15 cellular contexts compared by ENCODE assay signal in the genomic region with DNA sequence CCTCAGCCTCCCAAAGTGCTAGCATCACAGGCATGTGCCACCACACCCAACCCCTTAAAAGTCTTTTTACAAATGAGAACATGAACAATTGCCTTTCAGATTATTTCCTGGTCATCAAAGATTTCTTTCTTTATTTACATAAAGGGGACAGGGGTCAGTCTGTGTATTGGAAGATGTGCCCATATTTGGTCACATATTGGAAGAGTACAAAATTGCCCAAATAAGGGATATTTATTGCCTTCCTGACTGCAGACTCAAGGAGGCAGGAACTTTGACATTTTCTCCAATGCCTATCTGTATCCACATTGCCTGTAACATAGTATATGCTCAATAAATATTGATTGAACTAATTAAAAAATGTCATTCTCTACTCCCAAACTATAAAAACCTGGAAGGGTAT. TPM values are rescaled to one million over a fixed set of nuclear protein-coding genes. Genes with fewer than 3 reads are reported as not detected.
DNase-seq lines count a peak whose midpoint lies in the region; ATAC-seq lines count a peak whose summit lies in the region.
"Had no signal": no experiment of that assay in that cellular context is flagged by ENCODE, and none has a peak within 500 bp of the region (broad histone marks: within the 10 kb centered on the region; RNA-seq: fewer than 3 reads in every experiment).

No MANE protein-coding gene starts in this region.

- no peaks in the 10 kb centered on the region for H4K20me1 ChIP-seq in BLaER1

- no peaks in the 10 kb centered on the region for H3K9me3 Mint-ChIP-seq in stimulated activated memory B cell treated with anti-CD40 and anti-IgM and Interleukin-4, amounts not matched to agents 10 μg/mL and 1 μg/mL and 100 μg/mL, for 72 hours
- H3K9me3 Mint-ChIP-seq: CD8-positive, alpha-beta memory T cell; GM23338; HFFc6 had no signal

- H3K27me3 ChIP-seq in BLaER1, result no peaks in the 10 kb centered on the region
- H3K27me3 ChIP-seq: BE2C had no signal

- peaks cover 59% of the 10 kb centered on the region for H3K4me1 ChIP-seq in BLaER1
- H3K4me1 ChIP-seq: HAP-1 had no signal

- H3K9ac ChIP-seq in BLaER1, result no peak overlapping the region

- H3K27ac ChIP-seq in BLaER1, result 0 out of 2 replicates have a peak overlapping the region, but pooled peaks have one; percentile 66
- H3K27ac ChIP-seq in caudate nucleus (ENCODE audit: low read depth, low read length), result peak overlapping the region; percentile 39

- no peaks in the 10 kb centered on the region for H3K36me3 Mint-ChIP-seq in stimulated activated memory B cell treated with anti-CD40 and anti-IgM and Interleukin-4, amounts not matched to agents 10 μg/mL and 1 μg/mL and 100 μg/mL, for 72 hours

- DNase-seq in HCEC 1CT (peak; percentile 9), caudate nucleus (lab: John Stamatoyannopoulos, UW) (no peak), GDM1 (lab: John Stamatoyannopoulos, UW) (no peak), H4 (ENCODE audit: low spot score) (no peak)
- DNase-seq: BE2C; Caco-2; CD8-positive, alpha-beta memory T cell; DND-41; HFFc6 had no signal

- no peaks in the 10 kb centered on the region for H3K36me3 ChIP-seq in BLaER1
- H3K36me3 ChIP-seq: BE2C, HAP-1 had no signal

- H3K27me3 Mint-ChIP-seq in stimulated activated memory B cell treated with anti-CD40 and anti-IgM and Interleukin-4, amounts not matched to agents 10 μg/mL and 1 μg/mL and 100 μg/mL, for 72 hours, result no peaks in the 10 kb centered on the region

- no peak overlapping the region for H3K4me3 ChIP-seq in BLaER1
- H3K4me3 ChIP-seq: GM23338, HAP-1, K562 had no signal

- H3K9me3 ChIP-seq in BLaER1, result no peaks in the 10 kb centered on the region
- H3K9me3 ChIP-seq: BE2C, HAP-1 had no signal

- H3K4me3 Mint-ChIP-seq in stimulated activated memory B cell treated with anti-CD40 and anti-IgM and Interleukin-4, amounts not matched to agents 10 μg/mL and 1 μg/mL and 100 μg/mL, for 72 hours, result no peak overlapping the region
- H3K4me3 Mint-ChIP-seq: CD8-positive, alpha-beta memory T cell; GM23338; HFFc6 had no signal

- peaks cover 52% of the 10 kb centered on the region for H3K4me1 Mint-ChIP-seq in stimulated activated memory B cell treated with anti-CD40 and anti-IgM and Interleukin-4, amounts not matched to agents 10 μg/mL and 1 μg/mL and 100 μg/mL, for 72 hours
- H3K4me1 Mint-ChIP-seq: GM23338 had no signal

- H3K27ac Mint-ChIP-seq in stimulated activated memory B cell treated with anti-CD40 and anti-IgM and Interleukin-4, amounts not matched to agents 10 μg/mL and 1 μg/mL and 100 μg/mL, for 72 hours, result peak overlapping the region; percentile 97
- H3K27ac Mint-ChIP-seq: GM23338, HFFc6 had no signal

- H3K4me2 ChIP-seq in BLaER1, result peak overlapping the region; percentile 71
- H3K4me2 ChIP-seq: GM23338 had no signal

- no peak for ATAC-seq in stimulated activated memory B cell treated with anti-CD40 and anti-IgM and Interleukin-4, amounts not matched to agents 10 μg/mL and 1 μg/mL and 100 μg/mL, for 72 hours
- ATAC-seq in GM19351 (IDR thresholded peaks at IDR 0.05; ENCODE audit: unreplicated experiment), result no peak
- ATAC-seq: GM23338, K562 had no signal

RNA-seq across cellular contexts. Expression of a gene that starts 25.9 kb away (rescaled TPM):
- total RNA-seq in H4 (2014; rRNA removed; shearing (Covaris generic)), result 19.2 and 39.3 TPM in 2 replicates
